Comparison of ENCODE assay signal across 23 cellular contexts in the genomic region with DNA sequence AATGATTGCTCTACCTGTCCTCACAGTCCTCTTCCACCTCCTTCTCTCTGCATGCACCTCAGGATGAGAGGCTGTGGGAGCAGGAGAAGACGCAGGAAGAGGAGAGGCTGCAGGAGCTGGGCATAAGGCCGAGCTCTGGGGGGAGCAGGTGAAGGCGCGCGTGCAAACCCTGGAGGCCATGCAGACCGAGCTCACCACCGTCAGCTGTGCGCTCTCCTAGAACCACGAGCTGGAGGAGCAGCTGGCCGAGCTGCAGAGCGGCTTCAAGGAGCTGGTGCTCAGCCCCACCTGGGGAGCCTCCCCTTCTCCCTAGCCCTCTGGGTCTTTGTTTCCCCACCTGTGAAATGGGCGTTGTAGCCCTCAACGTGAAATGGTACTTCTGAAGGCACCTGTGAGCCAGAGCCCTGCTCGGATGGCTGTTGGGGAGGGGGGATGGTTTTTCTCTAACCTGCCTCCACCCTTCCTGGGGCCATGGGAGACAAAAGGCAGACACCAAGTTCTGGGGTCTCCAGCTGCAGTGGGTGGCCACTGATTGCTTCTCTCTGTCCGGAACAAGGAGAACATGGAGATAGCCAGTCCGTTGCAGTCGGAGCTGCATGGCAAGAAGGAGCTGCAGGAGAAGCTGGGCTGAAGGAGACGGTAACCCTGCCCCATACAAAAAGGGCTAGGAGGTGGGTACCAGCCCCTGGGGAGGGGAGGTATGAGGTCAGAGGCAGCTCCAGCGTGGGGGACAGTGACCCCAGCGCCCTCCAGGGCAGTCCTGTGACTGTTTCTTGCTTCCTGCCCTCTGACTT.
"Had no signal": no experiment of that assay in that cellular context is flagged by ENCODE, and none has a peak within 500 bp of the region (broad histone marks: within the 10 kb centered on the region; RNA-seq: fewer than 3 reads in every experiment).

No MANE protein-coding gene starts in this region.

- H3K9me3 Mint-ChIP-seq: naive B cell; natural killer cell treated with Interleukin-12 subunit alpha and Interleukin-12 subunit beta and Interleukin-15 and Interleukin-18, amount 100 ng/mL, for 72 hours; neural crest cell; stimulated activated naive B cell treated with anti-CD40 and anti-IgM and Interleukin-4, amounts not matched to agents 10 μg/mL and 1 μg/mL and 100 μg/mL, for 72 hours; type B pancreatic cell had no signal

- H3K4me1 ChIP-seq: colonic mucosa, lower lobe of right lung, parathyroid adenoma, right lobe of liver, tibial artery had no signal

- DNase-seq: colonic mucosa; dermis blood vessel endothelial cell; effector memory CD4-positive, alpha-beta T cell; foreskin melanocyte; hypothalamus; left ventricle myocardium superior; lower lobe of right lung; naive B cell; small intestine; stimulated activated CD4-positive, alpha-beta T cell treated with anti-CD3 and anti-CD28 coated beads, Interleukin-15, amount 100 ng/mL, for 24 hours; stimulated activated CD4-positive, alpha-beta T cell treated with anti-CD3 and anti-CD28 coated beads, Interleukin-2, amount 100 ng/mL, for 48 hours; stimulated activated naive B cell treated with anti-CD40 and anti-IgM and Interleukin-4, amounts not matched to agents 10 μg/mL and 1 μg/mL and 100 μg/mL, for 72 hours; stomach; tibial artery had no signal

- H3K79me2 ChIP-seq: parathyroid adenoma had no signal

- H3K36me3 ChIP-seq: colonic mucosa, esophagus muscularis mucosa, lower lobe of right lung, right lobe of liver, stomach, tibial artery had no signal

- H3K9me3 ChIP-seq: colonic mucosa, esophagus muscularis mucosa, lower lobe of right lung, right lobe of liver, stomach, tibial artery had no signal

- FAIRE-seq: endothelial cell of umbilical vein, keratinocyte, small intestine had no signal

- H3K4me3 ChIP-seq: colonic mucosa, esophagus muscularis mucosa, lower lobe of right lung, right lobe of liver, stomach, tibial artery had no signal

- H3K4me1 Mint-ChIP-seq: naive B cell had no signal

- H3K9ac ChIP-seq: parathyroid adenoma had no signal

- H3K27me3 Mint-ChIP-seq: natural killer cell treated with Interleukin-12 subunit alpha and Interleukin-12 subunit beta and Interleukin-15 and Interleukin-18, amount 100 ng/mL, for 72 hours; progenitor cell of endocrine pancreas; type B pancreatic cell had no signal

- H3K27me3 ChIP-seq: colonic mucosa, esophagus muscularis mucosa, right lobe of liver, stomach had no signal

- H3K4me3 Mint-ChIP-seq: naive B cell; natural killer cell treated with Interleukin-12 subunit alpha and Interleukin-12 subunit beta and Interleukin-15 and Interleukin-18, amount 100 ng/mL, for 72 hours; neural crest cell; stimulated activated naive B cell treated with anti-CD40 and anti-IgM and Interleukin-4, amounts not matched to agents 10 μg/mL and 1 μg/mL and 100 μg/mL, for 72 hours; type B pancreatic cell had no signal

- H2AFZ ChIP-seq: parathyroid adenoma had no signal

- H3K27ac Mint-ChIP-seq: naive B cell; natural killer cell treated with Interleukin-12 subunit alpha and Interleukin-12 subunit beta and Interleukin-15 and Interleukin-18, amount 100 ng/mL, for 72 hours; progenitor cell of endocrine pancreas; stimulated activated naive B cell treated with anti-CD40 and anti-IgM and Interleukin-4, amounts not matched to agents 10 μg/mL and 1 μg/mL and 100 μg/mL, for 72 hours; type B pancreatic cell had no signal

- ATAC-seq: left ventricle myocardium superior; lower lobe of right lung; stimulated activated naive B cell treated with anti-CD40 and anti-IgM and Interleukin-4, amounts not matched to agents 10 μg/mL and 1 μg/mL and 100 μg/mL, for 72 hours had no signal

- H3K27ac ChIP-seq: colonic mucosa, esophagus muscularis mucosa, lower lobe of right lung, parathyroid adenoma, right lobe of liver, stomach, tibial artery had no signal
